ENCODE assay signal across 7 cellular contexts in the genomic region with DNA sequence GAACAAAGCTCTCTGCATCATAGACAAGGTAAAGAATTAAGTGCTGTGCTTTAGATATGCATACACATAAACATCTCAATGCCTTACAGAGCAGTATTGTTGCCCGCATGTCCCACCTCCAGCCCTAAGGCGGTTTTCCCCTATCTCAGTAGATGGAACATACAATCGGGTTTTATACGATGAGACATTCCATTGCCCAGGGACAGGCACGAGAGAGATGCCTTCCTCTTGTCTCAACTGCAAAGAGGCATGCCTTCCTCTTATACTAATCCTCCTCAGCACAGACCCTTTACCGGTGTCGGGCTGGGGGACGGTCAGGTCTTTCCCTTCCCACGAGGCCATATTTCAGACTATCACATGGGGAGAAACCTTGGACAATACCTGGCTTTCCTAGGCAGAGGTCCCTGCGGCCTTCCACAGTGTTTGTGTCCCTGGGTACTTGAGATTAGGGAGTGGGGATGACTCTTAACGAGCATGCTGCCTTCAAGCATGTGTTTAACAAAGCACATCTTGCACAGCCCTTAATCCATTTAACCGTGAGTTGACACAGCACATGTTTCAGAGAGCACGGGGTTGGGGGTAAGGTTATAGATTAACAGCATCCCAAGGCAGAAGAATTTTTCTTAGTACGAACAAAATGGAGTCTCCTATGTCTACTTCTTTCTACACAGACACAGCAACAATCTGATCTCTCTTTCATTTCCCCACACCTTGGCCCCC. TPM values are rescaled to one million over a fixed set of nuclear protein-coding genes. Genes with fewer than 3 reads are reported as not detected.
"Had no signal": no experiment of that assay in that cellular context is flagged by ENCODE, and none has a peak within 500 bp of the region (broad histone marks: within the 10 kb centered on the region; RNA-seq: fewer than 3 reads in every experiment).

No MANE protein-coding gene starts in this region.

RNA-seq across cellular contexts. Expression of a gene that starts 26.8 kb away (rescaled TPM):
- total RNA-seq: activated CD4-positive, alpha-beta memory T cell treated with anti-CD3 and anti-CD28 coated beads, Interleukin-2, amount 10 ng/mL, durations not matched to agents 7 days and 5 days; activated CD4-positive, alpha-beta T cell treated with anti-CD3 and anti-CD28 coated beads for 36 hours; activated CD4-positive, alpha-beta T cell treated with anti-CD3 and anti-CD28 coated beads, Interleukin-2, amount 10 ng/mL, durations not matched to agents 7 days and 5 days; activated naive CD4-positive, alpha-beta T cell treated with anti-CD3 and anti-CD28 coated beads, Interleukin-2, amount 50 U/mL, for 72 hours; endothelial cell of umbilical vein; fibroblast of lung; fibroblast of villous mesenchyme had no signal
- polyA plus RNA-seq: fibroblast of lung had no signal
